ENCODE assay signal across 29 cellular contexts in the genomic region with DNA sequence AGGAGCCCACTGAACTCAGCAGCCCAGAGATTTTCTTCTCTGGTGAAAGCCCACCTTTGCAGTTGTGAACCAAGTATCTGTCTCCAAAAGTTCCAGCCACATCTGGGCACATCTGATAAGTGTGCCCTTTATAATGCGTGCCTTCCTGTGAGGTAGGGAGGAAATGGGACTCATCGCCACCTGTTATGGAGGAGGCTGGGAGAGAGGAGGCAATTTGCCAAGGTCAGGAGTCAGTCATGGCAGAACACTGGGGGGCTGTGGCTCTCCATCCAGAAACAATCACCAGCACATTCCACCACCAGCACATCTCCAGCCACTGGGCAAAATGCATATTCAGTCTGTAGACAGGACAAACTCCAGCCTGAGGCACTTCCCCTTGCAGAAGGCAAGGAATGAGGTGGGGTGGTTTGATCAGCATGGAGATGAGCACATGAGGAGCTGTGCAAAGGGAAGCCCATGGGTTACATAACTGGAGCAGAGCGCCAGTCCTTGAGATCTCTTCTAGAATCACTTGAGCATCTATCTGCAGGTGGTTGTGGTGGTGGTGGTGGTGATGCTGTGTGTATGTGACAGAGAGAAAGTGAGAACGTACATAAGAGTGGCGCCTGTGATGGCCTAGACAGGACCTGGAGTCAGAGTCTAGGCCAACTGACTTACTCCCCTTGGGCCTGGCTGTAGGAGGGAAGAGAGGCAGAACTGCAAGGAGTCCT. TPM values are rescaled to one million over a fixed set of nuclear protein-coding genes. Genes with fewer than 3 reads are reported as not detected.
A peak's percentile ranks its signal among the peaks of the same experiment; 100 is the strongest.
DNase-seq lines count a peak whose midpoint lies in the region; ATAC-seq, FAIRE-seq and TF ChIP-seq lines count a peak whose summit lies in the region.
"Had no signal": no experiment of that assay in that cellular context is flagged by ENCODE, and none has a peak within 500 bp of the region (broad histone marks: within the 10 kb centered on the region; RNA-seq: fewer than 3 reads in every experiment).

No MANE protein-coding gene starts in this region.

- TF ChIP-seq CTCF in H1 (IDR thresholded peaks at IDR 0.05; ENCODE audit: control extremely low read depth in 1 of 3, insufficient read depth in 1 of 3, low read depth in 1 of 3, low read length in 3 of 3): no peak
- no peak for TF ChIP-seq CTCF in upper lobe of right lung (IDR thresholded peaks at IDR 0.05)
- no peak for TF ChIP-seq CTCF in psoas muscle (IDR thresholded peaks at IDR 0.05)

- no peak overlapping the region for H3K9ac ChIP-seq in H1 (replicated peaks in 1 of 4; ENCODE audit: extremely low read depth in 1 of 4, low read depth in 3 of 4, low read length in 3 of 4)
- H3K9ac ChIP-seq: neural progenitor cell, parathyroid adenoma had no signal

- H4K5ac ChIP-seq in H1 (ENCODE audit: insufficient read length, low read depth, low read length): no peak overlapping the region

- H2BK20ac ChIP-seq in H1 (ENCODE audit: low read length): no peak overlapping the region

- H4K91ac ChIP-seq in H1 (replicated peaks; ENCODE audit: insufficient read length, low read length): no peak overlapping the region

- H2BK12ac ChIP-seq in H1 (ENCODE audit: low read depth, low read length): peak overlapping the region; percentile 27; the same call in 1 of the 2 replicates

- H2AK5ac ChIP-seq in H1 (ENCODE audit: low read depth, low read length): no peak overlapping the region; the same call in 1 of the 2 replicates

- H3K27me3 ChIP-seq in H1 (replicated peaks in 1 of 4; ENCODE audit: control insufficient read depth in 3 of 4, extremely low read depth in 1 of 4, insufficient read depth in 3 of 4, low read length in 3 of 4) (peaks cover 0 to 15% (median 7%) of the 10 kb centered on the region in 4 experiments; a peak in 4 of 7 replicates), upper lobe of right lung (peaks cover 8% of the 10 kb centered on the region), psoas muscle (ENCODE audit: insufficient read depth in 3 of 3, low read length in 2 of 3) (no peaks in the 10 kb centered on the region)
- H3K27me3 ChIP-seq: breast epithelium, testis, uterus had no signal

- H3K4me1 ChIP-seq in H1 (replicated peaks in 1 of 4; ENCODE audit: control insufficient read depth in 3 of 4, insufficient read depth in 4 of 4, low read length in 3 of 4) (peaks cover 20 to 36% (median 27%) of the 10 kb centered on the region in 4 experiments), upper lobe of right lung (peaks cover 30% of the 10 kb centered on the region), psoas muscle (peaks cover 45% of the 10 kb centered on the region)

- no peak overlapping the region for H3K23ac ChIP-seq in H1 (ENCODE audit: insufficient read length)

- H3K9me3 ChIP-seq in H1 (ENCODE audit: insufficient read depth in 2 of 2, low read depth in 1 of 2, low read length in 1 of 2) (no peaks in the 10 kb centered on the region), upper lobe of right lung (no peaks in the 10 kb centered on the region), psoas muscle (no peaks in the 10 kb centered on the region)
- H3K9me3 ChIP-seq: breast epithelium, testis, uterus had no signal

- no peaks in the 10 kb centered on the region for H3K79me2 ChIP-seq in H1 (ENCODE audit: control insufficient read depth in 1 of 2, insufficient read depth in 2 of 2, low read length in 2 of 2)
- H3K79me2 ChIP-seq: parathyroid adenoma had no signal

- H3K27ac ChIP-seq in H1 (ENCODE audit: low read depth, low read length) (no peak overlapping the region), upper lobe of right lung (no peak overlapping the region), psoas muscle (no peak overlapping the region)
- H3K27ac ChIP-seq: breast epithelium, epithelial cell of prostate, neural progenitor cell, parathyroid adenoma, testis, uterus had no signal

- no peaks in the 10 kb centered on the region; the same call in 1 of the 2 replicates for H3K79me1 ChIP-seq in H1 (ENCODE audit: low read depth, low read length)

- H3K56ac ChIP-seq in H1 (replicated peaks; ENCODE audit: insufficient read length, low read depth, low read length): no peak overlapping the region

- H2BK5ac ChIP-seq in H1 (ENCODE audit: low read depth, low read length): no peak overlapping the region

- intact Hi-C loops in cardiac septum (cut with DNase I): loop anchor here (5.0 kb wide), 1 partner anchor 40 kb away; no protein-coding TSS in a partner anchor
- intact Hi-C loops in Right ventricle myocardium superior (cut with DNase I): no loop called here
- intact Hi-C loops in upper lobe of right lung (cut with DNase I): no loop called here
- intact Hi-C loops in psoas muscle (cut with DNase I): loop anchor here in 1 of 2 donors (5.0 kb wide), 1 partner anchor 165 kb away; no protein-coding TSS in a partner anchor

- 89% methylated on average over 5 of the region's 5 CpGs; no CpG with 5 or more reads in 1 of the 2 experiments for WGBS in H1 (ENCODE audit: extremely low coverage in 1 of 2, insufficient coverage in 1 of 2, insufficient read length in 1 of 2, insufficient replicate concordance in 2 of 2, low coverage in 1 of 2, low lambda C conversion rate in 2 of 2, missing lambda C conversion rate in 1 of 2), 2 experiments
- WGBS in psoas muscle, 3 donors: 89 to 95% (median 92%) methylated on average over 5 of the region's 5 CpGs

- H3K4me2 ChIP-seq in H1 (ENCODE audit: insufficient read depth in 1 of 2, low read depth in 2 of 2, low read length in 2 of 2): no peak overlapping the region
- H3K4me2 ChIP-seq: neural progenitor cell, smooth muscle cell had no signal

- TF ChIP-seq POLR2A in H1 (IDR thresholded peaks at IDR 0.05; ENCODE audit: control extremely low read depth in 1 of 2, low read depth in 2 of 2, low read length in 2 of 2): no peak

- ATAC-seq in Right ventricle myocardium superior (ENCODE audit: poor library complexity): no peak
- peak; percentile 8 for ATAC-seq in upper lobe of right lung
- ATAC-seq in psoas muscle: no peak
- ATAC-seq: activated CD4-positive, CD25-positive, alpha-beta regulatory T cell treated with anti-CD3 and anti-CD28 coated beads, Interleukin-2, amount 50 U/mL, for 24 hours; activated naive CD4-positive, alpha-beta T cell treated with anti-CD3 and anti-CD28 coated beads, Interleukin-2, amount 50 U/mL, for 72 hours; stimulated activated naive CD8-positive, alpha-beta T cell treated with anti-CD3 and anti-CD28 coated beads, Interleukin-15, Interleukin-2, amounts not matched to agents 100 U/mL and 50 U/mL, for 24 hours had no signal

- no peak for TF ChIP-seq EP300 in H1 (IDR thresholded peaks at IDR 0.05; ENCODE audit: borderline replicate concordance in 1 of 2, low read depth in 2 of 2, low read length in 2 of 2)

- no peak for FAIRE-seq in H1 (lab: Jason Lieb, UNC)
- FAIRE-seq: colon had no signal

- H3K14ac ChIP-seq in H1 (ENCODE audit: insufficient read length): no peak overlapping the region

- DNase-seq in cardiac septum (ENCODE audit: low spot score) (peak; percentile 56), Right ventricle myocardium superior (no peak), RPMI8226 (peak; percentile 39), H1 (ENCODE audit: low read depth in 1 of 2, low spot score in 2 of 2) (no peak), upper lobe of right lung (no peak), NK-92 (lab: John Stamatoyannopoulos, UW; ENCODE audit: unreplicated experiment) (no peak), psoas muscle (no peak), NCI-H82 treated with DMSO at 0.1 percent for 48 hours (lab: John Stamatoyannopoulos, UW; ENCODE audit: unreplicated experiment) (no peak)
- DNase-seq: activated CD4-positive, alpha-beta memory T cell treated with anti-CD3 and anti-CD28 coated beads for 36 hours; activated CD8-positive, alpha-beta memory T cell treated with anti-CD3 and anti-CD28 coated beads, Interleukin-2, amount 50 U/mL, for 48 hours; effector CD8-positive, alpha-beta T cell; mammary epithelial cell; NCI-H1092; NCI-H1694 treated with DMSO at 0.1 percent for 48 hours; NCI-H510A treated with DMSO at 0.1 percent for 48 hours; SHP77 treated with DMSO at 0.1 percent for 48 hours; stimulated activated naive CD8-positive, alpha-beta T cell treated with anti-CD3 and anti-CD28 coated beads, Interleukin-15, Interleukin-2, amounts not matched to agents 100 U/mL and 50 U/mL, for 24 hours; testis; uterus had no signal

- no peak for TF ChIP-seq RAD21 in H1 (IDR thresholded peaks at IDR 0.05 in 1 of 2, conservative IDR thresholded peaks at IDR 0.05 in 1 of 2; ENCODE audit: low read depth in 2 of 2, low read length in 2 of 2)

- H3K18ac ChIP-seq in H1 (ENCODE audit: extremely low read depth, low read length): no peak overlapping the region; the same call in 1 of the 2 replicates

- H2AFZ ChIP-seq in H1 (ENCODE audit: low read length): no peak overlapping the region
- H2AFZ ChIP-seq: neural progenitor cell, parathyroid adenoma had no signal

- no peak overlapping the region for H4K8ac ChIP-seq in H1 (ENCODE audit: extremely low read depth, insufficient read depth, low read length)

- H2BK15ac ChIP-seq in H1 (ENCODE audit: low read length): peak overlapping the region; percentile 18; the same call in 1 of the 2 replicates

- no peak overlapping the region for H3K4me3 ChIP-seq in H1 (ENCODE audit: extremely low read depth in 1 of 4, insufficient read depth in 2 of 4, low read depth in 3 of 4, low read length in 4 of 4)
- H3K4me3 ChIP-seq in upper lobe of right lung: no peak overlapping the region
- H3K4me3 ChIP-seq in psoas muscle: no peak overlapping the region
- H3K4me3 ChIP-seq: breast epithelium, neural progenitor cell, smooth muscle cell, testis, uterus had no signal

- H2BK120ac ChIP-seq in H1 (replicated peaks; ENCODE audit: low read depth, low read length): no peak overlapping the region

- no peaks in the 10 kb centered on the region for H3K23me2 ChIP-seq in H1 (ENCODE audit: low read depth, low read length)

- no peaks in the 10 kb centered on the region for H3K36me3 ChIP-seq in H1 (ENCODE audit: control insufficient read depth in 2 of 4, insufficient read depth in 4 of 4, low read length in 3 of 4)
- no peaks in the 10 kb centered on the region for H3K36me3 ChIP-seq in upper lobe of right lung
- H3K36me3 ChIP-seq in psoas muscle (ENCODE audit: insufficient read depth in 1 of 2, low read depth in 1 of 2): no peaks in the 10 kb centered on the region
- H3K36me3 ChIP-seq: breast epithelium, neural progenitor cell, uterus had no signal

- peaks cover 0 to 2% of the 10 kb centered on the region in 2 experiments for H4K20me1 ChIP-seq in H1 (replicated peaks in 1 of 2; ENCODE audit: control insufficient read depth in 1 of 2, insufficient read depth in 2 of 2, low read length in 2 of 2)

- POLR2A ChIA-PET in H1 (lab: Charles Lee; ENCODE audit: partially characterized antibody): interaction anchor here (1.7 to 13.3 kb wide), 4 partner anchors 7 to 19 kb away, joined by 5 to 220 read pairs (median 22); a partner anchor contains a TSS

- no peak overlapping the region for H3K4ac ChIP-seq in H1 (replicated peaks; ENCODE audit: insufficient read length, low read depth, low read length)

- CTCF ChIA-PET in H1 (lab: Charles Lee; ENCODE audit: partially characterized antibody): interaction anchor here (0.6 to 30.2 kb wide), 8 partner anchors 11 to 87 kb away, joined by 3 to 767 read pairs (median 102); a partner anchor contains a TSS

RNA-seq across cellular contexts. Expression of a gene that starts 15.1 kb away (rescaled TPM):
- total RNA-seq in cardiac septum (not detected), Right ventricle myocardium superior (not detected), upper lobe of right lung (2.1 TPM), psoas muscle (not detected)
- total RNA-seq in H1 (2021; fragmentation: NEBNext Ultra II Directional; extraction: Animal tissue kit (Norgen Biotek cat#: 25700)): 9.7 and 10.5 TPM in 2 replicates
- polyA plus RNA-seq in H1 (2011; rRNA removed) (10.0 and 10.8 TPM in 2 replicates), psoas muscle (not detected)
- 10.9 TPM for polyA plus RNA-seq in H1 (2011; cell fraction: cytosol; rRNA removed)
- 23.6 TPM for polyA plus RNA-seq in H1 (2011; cell fraction: nucleus; rRNA removed)
- 10.3 to 15.4 TPM (median 12.6 TPM) in 4 replicates for polyA plus RNA-seq in H1 (2012, experiment 1 of 2)
- 7.8 TPM for polyA plus RNA-seq in H1 (2012, experiment 2 of 2)
- polyA plus RNA-seq in H1 (2013, experiment 1 of 2): 6.0 TPM
- 5.7 TPM for polyA plus RNA-seq in H1 (2013, experiment 2 of 2)
- 14.7 and 17.6 TPM in 2 replicates for polyA minus RNA-seq in H1 (2011; rRNA and poly(A)+ RNA removed)
- 13.7 TPM for polyA minus RNA-seq in H1 (2011; cell fraction: cytosol; rRNA and poly(A)+ RNA removed)
- 13.6 TPM for polyA minus RNA-seq in H1 (2011; cell fraction: nucleus; rRNA and poly(A)+ RNA removed)
- total RNA-seq: activated T-helper 2 cell treated with anti-CD3 and anti-CD28 coated beads, Interferon-gamma antibody, Interleukin-2, Interleukin-4, amounts not matched to agents 10 μg/mL and 5 μg/mL and 100 μg/mL, durations not matched to agents 14 hours and 24 hours and 36 hours; T-helper 2 cell treated with Interferon-gamma antibody and Interleukin-4, amounts not matched to agents 100 ng/mL and 5 ng/mL, for 36 hours had no signal

RNA-seq across cellular contexts. Expression of a gene that starts 18.9 kb away (rescaled TPM):
- total RNA-seq in cardiac septum: not detected
- not detected for total RNA-seq in Right ventricle myocardium superior
- total RNA-seq in H1 (2021; fragmentation: NEBNext Ultra II Directional; extraction: Animal tissue kit (Norgen Biotek cat#: 25700)): 3.5 and 3.8 TPM in 2 replicates
- 6.3 and 10.5 TPM in 2 replicates for polyA plus RNA-seq in H1 (2011; rRNA removed)
- polyA plus RNA-seq in H1 (2011; cell fraction: cytosol; rRNA removed): 7.2 TPM
- polyA plus RNA-seq in H1 (2011; cell fraction: nucleus; rRNA removed): 18.7 TPM
- 6.7 to 8.3 TPM (median 7.4 TPM) in 4 replicates for polyA plus RNA-seq in H1 (2012, experiment 1 of 2)
- 5.7 TPM for polyA plus RNA-seq in H1 (2012, experiment 2 of 2)
- polyA plus RNA-seq in H1 (2013, experiment 1 of 2): 3.9 TPM
- 3.9 TPM for polyA plus RNA-seq in H1 (2013, experiment 2 of 2)
- polyA minus RNA-seq in H1 (2011; rRNA and poly(A)+ RNA removed): 13.1 and 19.7 TPM in 2 replicates
- 4.6 TPM for polyA minus RNA-seq in H1 (2011; cell fraction: cytosol; rRNA and poly(A)+ RNA removed)
- 11.3 TPM for polyA minus RNA-seq in H1 (2011; cell fraction: nucleus; rRNA and poly(A)+ RNA removed)
- 0.84 TPM for total RNA-seq in upper lobe of right lung
- not detected for total RNA-seq in psoas muscle
- polyA plus RNA-seq in psoas muscle: not detected
- total RNA-seq: activated T-helper 2 cell treated with anti-CD3 and anti-CD28 coated beads, Interferon-gamma antibody, Interleukin-2, Interleukin-4, amounts not matched to agents 10 μg/mL and 5 μg/mL and 100 μg/mL, durations not matched to agents 14 hours and 24 hours and 36 hours had no signal

Comparison
In these comparisons a context has a peak if more than half of its experiments do, and no peak if none do; other contexts are left out.
1. DNase-seq: peak in cardiac septum (single experiment) and RPMI8226 (single experiment); none in Right ventricle myocardium superior (single experiment), H1 (0 of 2), upper lobe of right lung (single experiment), NK-92 (single experiment), psoas muscle (0 of 2) and NCI-H82 treated with DMSO at 0.1 percent for 48 hours (single experiment).